30 cellular contexts compared by ENCODE assay signal in genomic region chr1:63784489-63785390, GRCh38. TPM values are rescaled to one million over a fixed set of nuclear protein-coding genes. Genes with fewer than 3 reads are reported as not detected.
DNase-seq lines count a peak whose midpoint lies in the region; ATAC-seq, FAIRE-seq and TF ChIP-seq lines count a peak whose summit lies in the region.
"Had no signal": no experiment of that assay in that cellular context is flagged by ENCODE, and none has a peak within 500 bp of the region (broad histone marks: within the 10 kb centered on the region; RNA-seq: fewer than 3 reads in every experiment).

No MANE protein-coding gene starts in this region.

- H3K4me3 ChIP-seq in HEK293 (ENCODE audit: low read depth, low read length): no peak overlapping the region
- no peak overlapping the region for H3K4me3 ChIP-seq in pancreas
- H3K4me3 ChIP-seq: body of pancreas, gastrocnemius medialis, MG63, SJSA1, smooth muscle cell had no signal

- peaks cover 11% of the 10 kb centered on the region for H3K27me3 Mint-ChIP-seq in activated naive CD8-positive, alpha-beta T cell treated with anti-CD3 and anti-CD28 coated beads for 36 hours

- no peaks in the 10 kb centered on the region for H3K27me3 ChIP-seq in pancreas
- H3K27me3 ChIP-seq: body of pancreas, gastrocnemius medialis, MG63, SJSA1 had no signal

- no peaks in the 10 kb centered on the region for H3K4me1 Mint-ChIP-seq in activated naive CD8-positive, alpha-beta T cell treated with anti-CD3 and anti-CD28 coated beads for 36 hours
- H3K4me1 Mint-ChIP-seq: activated T-helper 17 cell treated with anti-CD3 and anti-CD28 coated beads, Interleukin-2, amount 50 U/mL, for 72 hours; B cell; immature natural killer cell had no signal

- no peaks in the 10 kb centered on the region for H3K36me3 ChIP-seq in HEK293 (ENCODE audit: control insufficient read depth in 2 of 2, insufficient read depth in 1 of 2, low read length in 2 of 2)
- H3K36me3 ChIP-seq in pancreas: no peaks in the 10 kb centered on the region
- H3K36me3 ChIP-seq: gastrocnemius medialis, MG63, SJSA1 had no signal

- WGBS in pancreas, 2 donors: 49 to 55% methylated on average over 6 of the region's 6 CpGs

- CTCF ChIA-PET in HEK293 (lab: Yijun Ruan, JAX): interaction anchor here (0.6 kb wide), 1 partner anchor 28 kb away, joined by 3 read pairs; no protein-coding TSS in a partner anchor

- no peaks in the 10 kb centered on the region for H3K36me3 Mint-ChIP-seq in activated naive CD8-positive, alpha-beta T cell treated with anti-CD3 and anti-CD28 coated beads for 36 hours
- H3K36me3 Mint-ChIP-seq: activated naive CD4-positive, alpha-beta T cell treated with anti-CD3 and anti-CD28 coated beads, Interleukin-2, amount 10 ng/mL, durations not matched to agents 7 days and 5 days; CD8-positive, alpha-beta T cell; immature natural killer cell; naive thymus-derived CD4-positive, alpha-beta T cell had no signal

- POLR2A ChIA-PET in HEK293 (lab: Yijun Ruan, JAX): interaction anchor here (1.0 kb wide), 1 partner anchor 10 kb away, joined by 3 read pairs; no protein-coding TSS in a partner anchor

- no peak overlapping the region for H3K27ac Mint-ChIP-seq in activated naive CD8-positive, alpha-beta T cell treated with anti-CD3 and anti-CD28 coated beads for 36 hours
- H3K27ac Mint-ChIP-seq: activated CD8-positive, alpha-beta T cell treated with anti-CD3 and anti-CD28 coated beads, Interleukin-2, amount 10 ng/mL, durations not matched to agents 7 days and 5 days; activated naive CD4-positive, alpha-beta T cell treated with anti-CD3 and anti-CD28 coated beads, Interleukin-2, amount 10 ng/mL, durations not matched to agents 7 days and 5 days; activated T-helper 17 cell treated with anti-CD3 and anti-CD28 coated beads, Interleukin-2, amount 50 U/mL, for 72 hours; B cell; CD8-positive, alpha-beta T cell; HFFc6; immature natural killer cell; naive thymus-derived CD4-positive, alpha-beta T cell had no signal

- H3K27ac ChIP-seq in HEK293 (ENCODE audit: extremely low read depth, low read depth, low read length) (no peak overlapping the region), pancreas (no peak overlapping the region)
- H3K27ac ChIP-seq: body of pancreas, KMS-11, SJSA1 had no signal

- H3K4me3 Mint-ChIP-seq in activated naive CD8-positive, alpha-beta T cell treated with anti-CD3 and anti-CD28 coated beads for 36 hours: no peak overlapping the region
- H3K4me3 Mint-ChIP-seq: activated CD8-positive, alpha-beta T cell treated with anti-CD3 and anti-CD28 coated beads, Interleukin-2, amount 10 ng/mL, durations not matched to agents 7 days and 5 days; activated naive CD4-positive, alpha-beta T cell treated with anti-CD3 and anti-CD28 coated beads, Interleukin-2, amount 10 ng/mL, durations not matched to agents 7 days and 5 days; activated T-helper 17 cell treated with anti-CD3 and anti-CD28 coated beads, Interleukin-2, amount 50 U/mL, for 72 hours; B cell; CD8-positive, alpha-beta T cell; HFFc6; immature natural killer cell; naive thymus-derived CD4-positive, alpha-beta T cell had no signal

- TF ChIP-seq CTCF in HEK293 (tag by site-specific recombination; IDR thresholded peaks at IDR 0.05) (no peak), pancreas (IDR thresholded peaks at IDR 0.05) (no peak)

- H3K4me1 ChIP-seq in HEK293 (ENCODE audit: control insufficient read depth, insufficient read depth, low read length): peaks cover 16% of the 10 kb centered on the region
- peaks cover 0 to 4% (median under 1%) of the 10 kb centered on the region in 3 donors for H3K4me1 ChIP-seq in pancreas

- H3K9me3 Mint-ChIP-seq in activated naive CD8-positive, alpha-beta T cell treated with anti-CD3 and anti-CD28 coated beads for 36 hours: no peaks in the 10 kb centered on the region
- H3K9me3 Mint-ChIP-seq: activated naive CD4-positive, alpha-beta T cell treated with anti-CD3 and anti-CD28 coated beads, Interleukin-2, amount 10 ng/mL, durations not matched to agents 7 days and 5 days; activated T-helper 17 cell treated with anti-CD3 and anti-CD28 coated beads, Interleukin-2, amount 50 U/mL, for 72 hours; CD8-positive, alpha-beta T cell; HFFc6; immature natural killer cell; naive thymus-derived CD4-positive, alpha-beta T cell had no signal

- intact Hi-C loops in left ventricle myocardium superior (cut with micrococcal nuclease) (no loop called here), pancreas (cut with DNase I) (no loop called here)

- FAIRE-seq in pancreas (lab: Jason Lieb, UNC): no peak
- FAIRE-seq: A204.1 had no signal

- H3K9me3 ChIP-seq in HEK293 (ENCODE audit: control insufficient read depth, insufficient read depth, low read depth, low read length) (no peaks in the 10 kb centered on the region), pancreas (no peaks in the 10 kb centered on the region)
- H3K9me3 ChIP-seq: body of pancreas, gastrocnemius medialis, MG63 had no signal

- DNase-seq in NCI-H2171 treated with DMSO at 0.1 percent for 48 hours (lab: John Stamatoyannopoulos, UW) (peak; percentile 58), NCI-H2171 (lab: John Stamatoyannopoulos, UW) (no peak), left ventricle myocardium superior (no peak), pancreas (no peak)
- DNase-seq in activated naive CD8-positive, alpha-beta T cell treated with anti-CD3 and anti-CD28 coated beads for 36 hours: no peak
- DNase-seq in stimulated activated naive CD4-positive, alpha-beta T cell (lab: John Stamatoyannopoulos, UW): no peak
- DNase-seq in activated CD8-positive, alpha-beta memory T cell treated with anti-CD3 and anti-CD28 coated beads for 24 hours: no peak
- DNase-seq: activated CD4-positive, alpha-beta T cell treated with anti-CD3 and anti-CD28 coated beads for 4 hours; activated CD8-positive, alpha-beta T cell treated with anti-CD3 and anti-CD28 coated beads, Interleukin-2, amount 10 ng/mL, durations not matched to agents 7 days and 5 days; activated naive CD4-positive, alpha-beta T cell treated with anti-CD3 and anti-CD28 coated beads, Interleukin-2, amount 10 ng/mL, durations not matched to agents 7 days and 5 days; CD8-positive, alpha-beta T cell; HFFc6; hippocampal formation; immature natural killer cell; MG63; naive thymus-derived CD4-positive, alpha-beta T cell; NCI-H2029; NCI-H446 treated with DMSO at 0.1 percent for 48 hours; nucleus accumbens; stimulated activated naive CD4-positive, alpha-beta T cell treated with Interleukin-2 at 50 U/mL for 16 hours; T-helper 9 cell had no signal

- ATAC-seq in left ventricle myocardium superior (peak; percentile 49), pancreas (peak in 3 of 4 donors; percentile 58 to 75 (median 71))
- ATAC-seq: activated CD8-positive, alpha-beta T cell treated with anti-CD3 and anti-CD28 coated beads, Interleukin-2, amount 10 ng/mL, durations not matched to agents 7 days and 5 days; activated T-helper 17 cell treated with anti-CD3 and anti-CD28 coated beads, Interleukin-2, amount 50 U/mL, for 72 hours; body of pancreas; CD8-positive, alpha-beta T cell; naive thymus-derived CD4-positive, alpha-beta T cell had no signal

TF ChIP-seq in HEK293, 187 proteins besides CTCF, POLR2A, EP300 and RAD21 (continues in another document):
- 0 out of 2 replicates have a peak, but pooled peaks have one; percentile 60 for TF ChIP-seq ZNF692 (tag by site-specific recombination; IDR thresholded peaks at IDR 0.05)
- no peak for TF ChIP-seq ZNF830 (tag by site-specific recombination; IDR thresholded peaks at IDR 0.05; ENCODE audit: low read depth)
- no peak for TF ChIP-seq ZNF223 (tag by site-specific recombination; IDR thresholded peaks at IDR 0.05)
- TF ChIP-seq, protein P1, sequence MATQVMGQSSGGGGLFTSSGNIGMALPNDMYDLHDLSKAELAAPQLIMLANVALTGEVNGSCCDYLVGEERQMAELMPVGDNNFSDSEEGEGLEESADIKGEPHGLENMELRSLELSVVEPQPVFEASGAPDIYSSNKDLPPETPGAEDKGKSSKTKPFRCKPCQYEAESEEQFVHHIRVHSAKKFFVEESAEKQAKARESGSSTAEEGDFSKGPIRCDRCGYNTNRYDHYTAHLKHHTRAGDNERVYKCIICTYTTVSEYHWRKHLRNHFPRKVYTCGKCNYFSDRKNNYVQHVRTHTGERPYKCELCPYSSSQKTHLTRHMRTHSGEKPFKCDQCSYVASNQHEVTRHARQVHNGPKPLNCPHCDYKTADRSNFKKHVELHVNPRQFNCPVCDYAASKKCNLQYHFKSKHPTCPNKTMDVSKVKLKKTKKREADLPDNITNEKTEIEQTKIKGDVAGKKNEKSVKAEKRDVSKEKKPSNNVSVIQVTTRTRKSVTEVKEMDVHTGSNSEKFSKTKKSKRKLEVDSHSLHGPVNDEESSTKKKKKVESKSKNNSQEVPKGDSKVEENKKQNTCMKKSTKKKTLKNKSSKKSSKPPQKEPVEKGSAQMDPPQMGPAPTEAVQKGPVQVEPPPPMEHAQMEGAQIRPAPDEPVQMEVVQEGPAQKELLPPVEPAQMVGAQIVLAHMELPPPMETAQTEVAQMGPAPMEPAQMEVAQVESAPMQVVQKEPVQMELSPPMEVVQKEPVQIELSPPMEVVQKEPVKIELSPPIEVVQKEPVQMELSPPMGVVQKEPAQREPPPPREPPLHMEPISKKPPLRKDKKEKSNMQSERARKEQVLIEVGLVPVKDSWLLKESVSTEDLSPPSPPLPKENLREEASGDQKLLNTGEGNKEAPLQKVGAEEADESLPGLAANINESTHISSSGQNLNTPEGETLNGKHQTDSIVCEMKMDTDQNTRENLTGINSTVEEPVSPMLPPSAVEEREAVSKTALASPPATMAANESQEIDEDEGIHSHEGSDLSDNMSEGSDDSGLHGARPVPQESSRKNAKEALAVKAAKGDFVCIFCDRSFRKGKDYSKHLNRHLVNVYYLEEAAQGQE (tag by site-specific recombination; IDR thresholded peaks at IDR 0.05): no peak
- no peak for TF ChIP-seq SCRT1 (tag by site-specific recombination; IDR thresholded peaks at IDR 0.05; ENCODE audit: borderline replicate concordance)
- TF ChIP-seq ZXDB (tag by site-specific recombination; IDR thresholded peaks at IDR 0.05): peak; percentile 24; the same call in 1 of the 2 replicates

RNA-seq across cellular contexts. Expression of gene ROR1, which starts 10.9 kb away (rescaled TPM):
- total RNA-seq in left ventricle myocardium superior (9.0 TPM), pancreas (10 to 100 TPM in 3 of 6 donors, 1 to 10 TPM in 3; 5.7 to 18.5 (median 9.0) TPM)
- 1 to 10 TPM; 1.3 to 2.7 TPM for polyA plus RNA-seq in pancreas
- total RNA-seq in activated naive CD8-positive, alpha-beta T cell treated with anti-CD3 and anti-CD28 coated beads for 36 hours: not detected
- total RNA-seq: activated CD8-positive, alpha-beta T cell treated with anti-CD3 and anti-CD28 coated beads, Interleukin-2, amount 10 ng/mL, durations not matched to agents 7 days and 5 days; CD8-positive, alpha-beta T cell had no signal
- polyA plus RNA-seq: naive thymus-derived CD4-positive, alpha-beta T cell had no signal
